1 cellular context compared by ENCODE assay signal in genomic region chr10:86400705-86401587, GRCh38.
TF ChIP-seq lines count a peak whose summit lies in the region.

No MANE protein-coding gene starts in this region.

TF ChIP-seq in HepG2, 621 proteins besides CTCF, POLR2A, EP300 and RAD21 (continued from another document and continues in another):
- TF ChIP-seq MYPOP (CRISPR knock-in tag; IDR thresholded peaks at IDR 0.05) (no peak), CBX1 (IDR thresholded peaks at IDR 0.05; ENCODE audit: low read depth) (no peak), ETS1 (CRISPR knock-in tag; IDR thresholded peaks at IDR 0.05) (no peak), MTF1 (CRISPR knock-in tag; IDR thresholded peaks at IDR 0.05) (no peak), NFKB2 (CRISPR knock-in tag; IDR thresholded peaks at IDR 0.05; ENCODE audit: borderline replicate concordance) (no peak), ZNF891 (CRISPR knock-in tag; IDR thresholded peaks at IDR 0.05) (peak; percentile 49; the same call in 1 of the 2 replicates), ZNF879 (CRISPR knock-in tag; IDR thresholded peaks at IDR 0.05) (0 out of 2 replicates have a peak, but pooled peaks have one; percentile 47), GABPB1 (CRISPR knock-in tag; IDR thresholded peaks at IDR 0.05) (no peak; the same call in 1 of the 2 replicates), HNRNPK (IDR thresholded peaks at IDR 0.05; ENCODE audit: low read depth, low read length, poor library complexity, severe bottlenecking) (peak; percentile 11), ZFP91 (CRISPR knock-in tag; IDR thresholded peaks at IDR 0.05; ENCODE audit: borderline replicate concordance) (peak; percentile 22; the same call in 1 of the 2 replicates), ZNF292 (CRISPR knock-in tag; IDR thresholded peaks at IDR 0.05; ENCODE audit: borderline replicate concordance, low read depth) (peak; percentile 7; the same call in 1 of the 2 replicates), RFXAP (CRISPR knock-in tag; IDR thresholded peaks at IDR 0.05; ENCODE audit: borderline replicate concordance) (peak; percentile 27; the same call in 1 of the 2 replicates), ZNF530 (CRISPR knock-in tag; IDR thresholded peaks at IDR 0.05; ENCODE audit: low read depth) (no peak), ZNF329 (CRISPR knock-in tag; IDR thresholded peaks at IDR 0.05; ENCODE audit: low read depth) (no peak), ZNF652 (CRISPR knock-in tag; IDR thresholded peaks at IDR 0.05; ENCODE audit: borderline replicate concordance, low read depth) (no peak), ELF3 (CRISPR knock-in tag; IDR thresholded peaks at IDR 0.05) (no peak), ZNF782 (CRISPR knock-in tag; IDR thresholded peaks at IDR 0.05; ENCODE audit: borderline replicate concordance) (no peak), NR2F1 (CRISPR knock-in tag; IDR thresholded peaks at IDR 0.05) (no peak), ZBTB2 (CRISPR knock-in tag; IDR thresholded peaks at IDR 0.05; ENCODE audit: low read depth) (no peak), KDM6A (CRISPR knock-in tag; IDR thresholded peaks at IDR 0.05; ENCODE audit: low read depth) (no peak), ZNF205 (CRISPR knock-in tag; IDR thresholded peaks at IDR 0.05) (0 out of 2 replicates have a peak, but pooled peaks have one; percentile 21), ZNF674 (CRISPR knock-in tag; IDR thresholded peaks at IDR 0.05; ENCODE audit: low read depth) (no peak; the same call in 1 of the 2 replicates), ERF (CRISPR knock-in tag; IDR thresholded peaks at IDR 0.05) (no peak), MEIS2 (CRISPR knock-in tag; IDR thresholded peaks at IDR 0.05) (peak; percentile 24; the same call in 1 of the 2 replicates), ZBTB26 (CRISPR knock-in tag; IDR thresholded peaks at IDR 0.05; ENCODE audit: borderline replicate concordance) (0 out of 2 replicates have a peak, but pooled peaks have one; percentile 51), ZNF232 (CRISPR knock-in tag; IDR thresholded peaks at IDR 0.05; ENCODE audit: borderline replicate concordance) (0 out of 2 replicates have a peak, but pooled peaks have one; percentile 8), RORA (CRISPR knock-in tag; IDR thresholded peaks at IDR 0.05) (no peak), GMEB1 (CRISPR knock-in tag; IDR thresholded peaks at IDR 0.05; ENCODE audit: borderline replicate concordance) (no peak), RNF2 (conservative IDR thresholded peaks at IDR 0.05; ENCODE audit: low read depth) (no peak), ZNF563 (CRISPR knock-in tag; IDR thresholded peaks at IDR 0.05) (no peak; the same call in 1 of the 2 replicates), ZNF138 (CRISPR knock-in tag; IDR thresholded peaks at IDR 0.05; ENCODE audit: low read depth) (no peak), NR3C1 (CRISPR knock-in tag; IDR thresholded peaks at IDR 0.05) (no peak)
- TF ChIP-seq, protein P1, sequence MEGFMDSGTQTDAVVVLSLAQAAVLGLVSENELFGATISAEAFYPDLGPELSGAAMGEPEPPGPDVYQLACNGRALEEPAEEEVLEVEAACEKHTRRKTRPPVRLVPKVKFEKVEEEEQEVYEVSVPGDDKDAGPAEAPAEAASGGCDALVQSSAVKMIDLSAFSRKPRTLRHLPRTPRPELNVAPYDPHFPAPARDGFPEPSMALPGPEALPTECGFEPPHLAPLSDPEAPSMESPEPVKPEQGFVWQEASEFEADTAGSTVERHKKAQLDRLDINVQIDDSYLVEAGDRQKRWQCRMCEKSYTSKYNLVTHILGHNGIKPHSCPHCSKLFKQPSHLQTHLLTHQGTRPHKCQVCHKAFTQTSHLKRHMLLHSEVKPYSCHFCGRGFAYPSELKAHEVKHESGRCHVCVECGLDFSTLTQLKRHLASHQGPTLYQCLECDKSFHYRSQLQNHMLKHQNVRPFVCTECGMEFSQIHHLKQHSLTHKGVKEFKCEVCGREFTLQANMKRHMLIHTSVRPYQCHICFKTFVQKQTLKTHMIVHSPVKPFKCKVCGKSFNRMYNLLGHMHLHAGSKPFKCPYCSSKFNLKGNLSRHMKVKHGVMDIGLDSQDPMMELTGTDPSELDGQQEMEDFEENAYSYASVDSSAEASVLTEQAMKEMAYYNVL (CRISPR knock-in tag; IDR thresholded peaks at IDR 0.05; ENCODE audit: borderline replicate concordance): no peak
- TF ChIP-seq, protein P2, sequence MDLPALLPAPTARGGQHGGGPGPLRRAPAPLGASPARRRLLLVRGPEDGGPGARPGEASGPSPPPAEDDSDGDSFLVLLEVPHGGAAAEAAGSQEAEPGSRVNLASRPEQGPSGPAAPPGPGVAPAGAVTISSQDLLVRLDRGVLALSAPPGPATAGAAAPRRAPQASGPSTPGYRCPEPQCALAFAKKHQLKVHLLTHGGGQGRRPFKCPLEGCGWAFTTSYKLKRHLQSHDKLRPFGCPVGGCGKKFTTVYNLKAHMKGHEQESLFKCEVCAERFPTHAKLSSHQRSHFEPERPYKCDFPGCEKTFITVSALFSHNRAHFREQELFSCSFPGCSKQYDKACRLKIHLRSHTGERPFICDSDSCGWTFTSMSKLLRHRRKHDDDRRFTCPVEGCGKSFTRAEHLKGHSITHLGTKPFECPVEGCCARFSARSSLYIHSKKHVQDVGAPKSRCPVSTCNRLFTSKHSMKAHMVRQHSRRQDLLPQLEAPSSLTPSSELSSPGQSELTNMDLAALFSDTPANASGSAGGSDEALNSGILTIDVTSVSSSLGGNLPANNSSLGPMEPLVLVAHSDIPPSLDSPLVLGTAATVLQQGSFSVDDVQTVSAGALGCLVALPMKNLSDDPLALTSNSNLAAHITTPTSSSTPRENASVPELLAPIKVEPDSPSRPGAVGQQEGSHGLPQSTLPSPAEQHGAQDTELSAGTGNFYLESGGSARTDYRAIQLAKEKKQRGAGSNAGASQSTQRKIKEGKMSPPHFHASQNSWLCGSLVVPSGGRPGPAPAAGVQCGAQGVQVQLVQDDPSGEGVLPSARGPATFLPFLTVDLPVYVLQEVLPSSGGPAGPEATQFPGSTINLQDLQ (CRISPR knock-in tag; IDR thresholded peaks at IDR 0.05): no peak
- TF ChIP-seq, protein P3, sequence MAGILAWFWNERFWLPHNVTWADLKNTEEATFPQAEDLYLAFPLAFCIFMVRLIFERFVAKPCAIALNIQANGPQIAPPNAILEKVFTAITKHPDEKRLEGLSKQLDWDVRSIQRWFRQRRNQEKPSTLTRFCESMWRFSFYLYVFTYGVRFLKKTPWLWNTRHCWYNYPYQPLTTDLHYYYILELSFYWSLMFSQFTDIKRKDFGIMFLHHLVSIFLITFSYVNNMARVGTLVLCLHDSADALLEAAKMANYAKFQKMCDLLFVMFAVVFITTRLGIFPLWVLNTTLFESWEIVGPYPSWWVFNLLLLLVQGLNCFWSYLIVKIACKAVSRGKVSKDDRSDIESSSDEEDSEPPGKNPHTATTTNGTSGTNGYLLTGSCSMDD (CRISPR knock-in tag; IDR thresholded peaks at IDR 0.05): no peak
- TF ChIP-seq, protein P4, sequence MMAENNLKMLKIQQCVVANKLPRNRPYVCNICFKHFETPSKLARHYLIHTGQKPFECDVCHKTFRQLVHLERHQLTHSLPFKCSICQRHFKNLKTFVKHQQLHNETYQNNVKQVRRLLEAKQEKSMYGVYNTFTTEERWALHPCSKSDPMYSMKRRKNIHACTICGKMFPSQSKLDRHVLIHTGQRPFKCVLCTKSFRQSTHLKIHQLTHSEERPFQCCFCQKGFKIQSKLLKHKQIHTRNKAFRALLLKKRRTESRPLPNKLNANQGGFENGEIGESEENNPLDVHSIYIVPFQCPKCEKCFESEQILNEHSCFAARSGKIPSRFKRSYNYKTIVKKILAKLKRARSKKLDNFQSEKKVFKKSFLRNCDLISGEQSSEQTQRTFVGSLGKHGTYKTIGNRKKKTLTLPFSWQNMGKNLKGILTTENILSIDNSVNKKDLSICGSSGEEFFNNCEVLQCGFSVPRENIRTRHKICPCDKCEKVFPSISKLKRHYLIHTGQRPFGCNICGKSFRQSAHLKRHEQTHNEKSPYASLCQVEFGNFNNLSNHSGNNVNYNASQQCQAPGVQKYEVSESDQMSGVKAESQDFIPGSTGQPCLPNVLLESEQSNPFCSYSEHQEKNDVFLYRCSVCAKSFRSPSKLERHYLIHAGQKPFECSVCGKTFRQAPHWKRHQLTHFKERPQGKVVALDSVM (CRISPR knock-in tag; IDR thresholded peaks at IDR 0.05): no peak; the same call in 1 of the 2 replicates
- TF ChIP-seq, protein P5, sequence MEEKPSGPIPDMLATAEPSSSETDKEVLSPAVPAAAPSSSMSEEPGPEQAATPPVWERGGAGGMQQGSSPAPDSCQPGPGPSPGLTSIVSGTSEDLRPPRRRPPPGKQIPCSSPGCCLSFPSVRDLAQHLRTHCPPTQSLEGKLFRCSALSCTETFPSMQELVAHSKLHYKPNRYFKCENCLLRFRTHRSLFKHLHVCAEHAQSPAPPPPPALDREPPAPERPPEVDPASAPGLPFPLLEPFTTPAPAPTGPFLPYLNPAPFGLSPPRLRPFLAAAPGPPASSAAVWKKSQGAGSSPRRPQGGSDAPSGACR (CRISPR knock-in tag; IDR thresholded peaks at IDR 0.05): peak; percentile 55; the same call in 1 of the 2 replicates
- TF ChIP-seq, protein P6, sequence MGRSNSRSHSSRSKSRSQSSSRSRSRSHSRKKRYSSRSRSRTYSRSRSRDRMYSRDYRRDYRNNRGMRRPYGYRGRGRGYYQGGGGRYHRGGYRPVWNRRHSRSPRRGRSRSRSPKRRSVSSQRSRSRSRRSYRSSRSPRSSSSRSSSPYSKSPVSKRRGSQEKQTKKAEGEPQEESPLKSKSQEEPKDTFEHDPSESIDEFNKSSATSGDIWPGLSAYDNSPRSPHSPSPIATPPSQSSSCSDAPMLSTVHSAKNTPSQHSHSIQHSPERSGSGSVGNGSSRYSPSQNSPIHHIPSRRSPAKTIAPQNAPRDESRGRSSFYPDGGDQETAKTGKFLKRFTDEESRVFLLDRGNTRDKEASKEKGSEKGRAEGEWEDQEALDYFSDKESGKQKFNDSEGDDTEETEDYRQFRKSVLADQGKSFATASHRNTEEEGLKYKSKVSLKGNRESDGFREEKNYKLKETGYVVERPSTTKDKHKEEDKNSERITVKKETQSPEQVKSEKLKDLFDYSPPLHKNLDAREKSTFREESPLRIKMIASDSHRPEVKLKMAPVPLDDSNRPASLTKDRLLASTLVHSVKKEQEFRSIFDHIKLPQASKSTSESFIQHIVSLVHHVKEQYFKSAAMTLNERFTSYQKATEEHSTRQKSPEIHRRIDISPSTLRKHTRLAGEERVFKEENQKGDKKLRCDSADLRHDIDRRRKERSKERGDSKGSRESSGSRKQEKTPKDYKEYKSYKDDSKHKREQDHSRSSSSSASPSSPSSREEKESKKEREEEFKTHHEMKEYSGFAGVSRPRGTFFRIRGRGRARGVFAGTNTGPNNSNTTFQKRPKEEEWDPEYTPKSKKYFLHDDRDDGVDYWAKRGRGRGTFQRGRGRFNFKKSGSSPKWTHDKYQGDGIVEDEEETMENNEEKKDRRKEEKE (IDR thresholded peaks at IDR 0.05): no peak
